ENCODE assay signal across 7 cellular contexts in the genomic region with DNA sequence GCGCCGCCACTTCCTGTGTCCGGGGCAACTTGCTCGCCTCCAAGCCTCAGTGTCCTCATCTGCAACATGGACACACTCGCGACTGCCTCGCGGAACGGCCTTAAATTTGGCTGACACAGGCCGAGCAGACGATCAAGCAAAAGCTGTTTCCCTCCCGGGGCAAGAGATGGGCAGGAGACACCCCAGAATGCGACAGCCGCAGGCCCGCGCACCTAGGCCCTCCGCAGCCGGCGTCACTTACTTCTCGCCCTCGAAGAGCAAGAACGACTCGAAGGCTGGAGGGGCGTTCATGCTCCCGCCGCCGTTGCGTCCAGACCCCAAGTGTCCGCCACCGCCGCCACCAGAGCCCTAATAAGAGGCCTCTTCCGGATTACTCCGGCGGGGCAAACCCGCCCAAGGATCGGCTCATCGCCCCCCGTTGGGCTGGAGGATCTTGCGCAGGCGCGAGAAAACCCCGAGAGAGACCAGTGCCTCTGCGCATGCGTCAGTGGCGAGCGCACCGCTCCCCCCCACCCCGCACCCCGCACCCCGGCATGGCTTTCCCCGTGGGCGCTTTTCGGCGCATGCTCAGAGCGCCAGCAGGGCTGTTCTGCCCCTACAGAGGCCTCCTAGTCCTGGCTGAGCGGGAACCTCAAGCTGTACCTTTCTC. TPM values are rescaled to one million over a fixed set of nuclear protein-coding genes. Genes with fewer than 3 reads are reported as not detected.
A peak's percentile ranks its signal among the peaks of the same experiment; 100 is the strongest.
DNase-seq lines count a peak whose midpoint lies in the region; ATAC-seq and TF ChIP-seq lines count a peak whose summit lies in the region.
"Not testable (repeated sequence)": the region's sequence is repeated elsewhere in the genome, so short reads cannot be mapped to it uniquely, and the experiment has no call there.

Gene POLR2J2 (minus strand): TSS at position 353 of the 649 bp plus-strand sequence. CDS start 62 bp downstream, at position 291.

- peak; percentile 70 for ATAC-seq in GM18502 (IDR thresholded peaks at IDR 0.05; ENCODE audit: poor library complexity, unreplicated experiment)
- ATAC-seq in GM21576 (IDR thresholded peaks at IDR 0.05; ENCODE audit: unreplicated experiment): peak; percentile 50
- peak; percentile 76 for ATAC-seq in HG03175 (IDR thresholded peaks at IDR 0.05; ENCODE audit: unreplicated experiment)

- not testable (repeated sequence) for H3K9me3 Mint-ChIP-seq in osteocyte (ENCODE audit: unreplicated experiment)

- DNase-seq in RWPE1 (ENCODE audit: low spot score) (peak; percentile 91), astrocyte of the spinal cord (ENCODE audit: low read depth, low spot score) (peak; percentile 52), cardiac muscle cell (ENCODE audit: low read depth in 1 of 2, low spot score in 1 of 2) (peak in 1 of 2 donors; percentile 68), osteocyte (ENCODE audit: extremely low spot score, unreplicated experiment) (peak; percentile 98)

- not testable (repeated sequence) for H3K36me3 Mint-ChIP-seq in osteocyte (ENCODE audit: unreplicated experiment)

- peak; percentile 61 for TF ChIP-seq CTCF in RWPE1 (conservative IDR thresholded peaks at IDR 0.05; ENCODE audit: low read depth)
- TF ChIP-seq CTCF in astrocyte of the spinal cord (IDR thresholded peaks at IDR 0.05; ENCODE audit: low read depth, low read length); cardiac muscle cell (IDR thresholded peaks at IDR 0.05; ENCODE audit: low read depth, low read length); osteocyte (IDR thresholded peaks at IDR 0.05): not testable (repeated sequence)

- H3K4me3 ChIP-seq in astrocyte of the spinal cord (ENCODE audit: low read depth, low read length) (peak within 1 kb of the TSS; percentile 39), cardiac muscle cell (peak within 1 kb of the TSS; percentile 27)

- not testable (repeated sequence) for H3K27me3 ChIP-seq in cardiac muscle cell

- H3K36me3 ChIP-seq in cardiac muscle cell: not testable (repeated sequence)

- H3K27ac ChIP-seq in RWPE1: peak within 1 kb of the TSS; percentile 62
- not testable (repeated sequence) for H3K27ac ChIP-seq in cardiac muscle cell

- peak within 1 kb of the TSS; percentile 79 for H3K27ac Mint-ChIP-seq in osteocyte (ENCODE audit: unreplicated experiment)

- POLR2A ChIA-PET in RWPE1 (lab: Yijun Ruan, JAX; ENCODE audit: low non-redundant PET): not testable (repeated sequence)

- not testable (repeated sequence) for H3K9me3 ChIP-seq in cardiac muscle cell (ENCODE audit: low read depth)

- not testable (repeated sequence) for H3K27me3 Mint-ChIP-seq in osteocyte (ENCODE audit: unreplicated experiment)

- H3K4me3 Mint-ChIP-seq in osteocyte (ENCODE audit: unreplicated experiment): peak within 1 kb of the TSS; percentile 74

- CTCF ChIA-PET in RWPE1 (lab: Yijun Ruan, JAX): not testable (repeated sequence)

- not testable (repeated sequence) for H3K4me1 Mint-ChIP-seq in osteocyte (ENCODE audit: unreplicated experiment)

- not testable (repeated sequence) for H3K4me1 ChIP-seq in cardiac muscle cell (ENCODE audit: low read depth)

- in situ Hi-C loops in astrocyte of the spinal cord (cut with HindIII; ENCODE audit: low sequenced_read_pairs): not testable (repeated sequence)

RNA-seq across cellular contexts. Expression of gene POLR2J2, which starts in this region (rescaled TPM):
- 2.4 and 5.0 TPM in 2 replicates for total RNA-seq in cardiac muscle cell
- 27.7 and 32.6 TPM in 2 replicates for polyA plus RNA-seq in cardiac muscle cell
- total RNA-seq in osteocyte: 6.5 and 6.7 TPM in 2 replicates
